In the genomic region with DNA sequence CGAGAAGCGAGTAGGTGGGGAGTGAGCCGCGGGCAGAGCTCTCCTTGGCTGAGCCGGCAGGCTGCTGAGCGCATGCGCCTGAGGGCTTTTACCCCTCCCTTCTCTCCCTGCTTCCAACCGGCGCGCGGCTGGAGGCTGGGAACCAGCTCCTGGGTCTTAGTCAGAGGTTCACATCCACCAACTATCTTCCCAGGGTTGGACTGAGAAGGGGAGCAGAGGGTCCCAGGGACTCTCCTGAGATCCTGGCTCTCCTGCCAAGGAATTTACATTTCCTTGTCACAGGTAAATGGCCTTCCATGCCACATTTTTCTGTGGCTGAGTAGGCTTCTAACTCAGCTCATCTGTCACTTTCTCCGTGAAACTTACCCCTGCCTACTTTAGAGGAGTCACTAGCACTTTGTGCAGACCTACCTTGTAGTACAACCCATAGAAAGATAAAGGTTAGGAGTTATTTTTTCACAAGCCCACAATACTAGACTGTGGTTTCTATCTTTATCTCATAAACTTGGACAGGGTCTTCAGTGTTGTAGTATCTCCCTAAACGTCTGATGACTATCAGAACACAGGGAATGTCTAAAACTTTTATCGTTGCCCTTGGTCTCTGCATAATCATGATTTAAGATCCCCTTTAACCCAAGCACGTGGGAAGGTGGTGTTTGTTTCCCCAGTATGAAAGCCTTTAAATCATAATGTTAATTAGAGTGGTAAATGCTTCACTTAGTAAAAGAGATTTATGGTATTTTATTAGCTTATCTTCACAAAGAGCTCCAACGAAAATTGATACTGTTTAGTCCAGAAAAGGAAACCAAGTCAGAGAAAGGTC, we compare ENCODE assay signal across 8 cellular contexts. TPM values are rescaled to one million over a fixed set of nuclear protein-coding genes. Genes with fewer than 3 reads are reported as not detected.
DNase-seq lines count a peak whose midpoint lies in the region; ATAC-seq and TF ChIP-seq lines count a peak whose summit lies in the region.

No MANE protein-coding gene starts in this region.

- H3K9me2 ChIP-seq in OCI-LY7 (ENCODE audit: insufficient read depth, low read length), result no peaks in the 10 kb centered on the region

- TSS peak; percentile 97 for BruUV-seq in OCI-LY7 (replicated peaks; lab: Mats Ljungman, UMichigan)

- peak overlapping the region; percentile 91 for H3K27ac ChIP-seq in OCI-LY7 (ENCODE audit: low read depth, low read length, poor library complexity, severe bottlenecking)
- H3K27ac ChIP-seq in ectodermal cell (ENCODE audit: insufficient read depth, low read depth, low read length, poor library complexity, severe bottlenecking), result peak overlapping the region; percentile 98

- H3K4me2 ChIP-seq in OCI-LY7 (ENCODE audit: low read length), result peak overlapping the region; percentile 92

- CTCF ChIA-PET in OCI-LY7 (lab: Charles Lee; ENCODE audit: unreplicated experiment), result no interaction called here

- POLR2A ChIA-PET in OCI-LY7 (lab: Charles Lee), result interaction anchor here (0.5 to 3.6 kb wide), 25 partner anchors 8 to 1297 kb away, joined by 3 to 11 read pairs (median 3); no protein-coding TSS in a partner anchor
- POLR2A ChIA-PET in naive thymus-derived CD8-positive, alpha-beta T cell (lab: Charles Lee), result interaction anchor here (0.6 to 1.6 kb wide), 7 partner anchors 9 to 1029 kb away, joined by 3 to 5 read pairs (median 4); partner anchors contain the start of gene PLCL2

- H3K36me3 Mint-ChIP-seq in naive thymus-derived CD8-positive, alpha-beta T cell, result peaks cover 0 to 2% (median 0%) of the 10 kb centered on the region in 3 donors

- H3K4me1 ChIP-seq in OCI-LY7 (ENCODE audit: insufficient read depth, low read length, poor library complexity, severe bottlenecking) (peaks cover 57% of the 10 kb centered on the region), ectodermal cell (ENCODE audit: control insufficient read depth, insufficient read depth, low read length) (peaks cover 12% of the 10 kb centered on the region)

- peak overlapping the region; percentile 82 to 96 (median 91) for H3K4me3 Mint-ChIP-seq in naive thymus-derived CD8-positive, alpha-beta T cell

- ATAC-seq in GM21723 (IDR thresholded peaks at IDR 0.05; ENCODE audit: unreplicated experiment) (peak; percentile 3), GM21381 (IDR thresholded peaks at IDR 0.05; ENCODE audit: unreplicated experiment) (no peak)
- peak; percentile 8 to 26 for ATAC-seq in naive thymus-derived CD8-positive, alpha-beta T cell

- H3K27ac Mint-ChIP-seq in naive thymus-derived CD8-positive, alpha-beta T cell, result peak overlapping the region; percentile 6 to 95 (median 87)

- H3K4me1 Mint-ChIP-seq in naive thymus-derived CD8-positive, alpha-beta T cell, result peaks cover 20 to 53% (median 35%) of the 10 kb centered on the region in 4 donors

- no peaks in the 10 kb centered on the region for H3K9me3 Mint-ChIP-seq in naive thymus-derived CD8-positive, alpha-beta T cell

- H3K36me3 ChIP-seq in OCI-LY7 (ENCODE audit: insufficient read depth, low read length) (peaks cover 8% of the 10 kb centered on the region; the same call in 1 of the 2 replicates), ectodermal cell (ENCODE audit: control insufficient read depth, insufficient read depth, low read length) (no peaks in the 10 kb centered on the region)

- peaks cover 5% of the 10 kb centered on the region; the same call in 1 of the 2 replicates for H4K20me1 ChIP-seq in OCI-LY7 (ENCODE audit: insufficient read depth, low read length)

- 9 to 11% methylated on average over 16 of the region's 16 CpGs for WGBS in ectodermal cell, 2 experiments

- peaks cover 40% of the 10 kb centered on the region for H3K79me2 ChIP-seq in OCI-LY7 (ENCODE audit: insufficient read depth, low read depth, low read length)

- H3K9me3 ChIP-seq in OCI-LY7 (ENCODE audit: low read length) (no peaks in the 10 kb centered on the region), ectodermal cell (ENCODE audit: control insufficient read depth, low read length) (no peaks in the 10 kb centered on the region)

- H3K27me3 ChIP-seq in ectodermal cell (ENCODE audit: control insufficient read depth, insufficient read depth, low read length, poor library complexity, severe bottlenecking), result no peaks in the 10 kb centered on the region

- H3K27me3 Mint-ChIP-seq in naive thymus-derived CD8-positive, alpha-beta T cell, result no peaks in the 10 kb centered on the region

- peak overlapping the region; percentile 87 for H2AFZ ChIP-seq in OCI-LY7 (ENCODE audit: low read length)

- no peak for TF ChIP-seq CTCF in GM12865 (IDR thresholded peaks at IDR 0.05; ENCODE audit: insufficient read depth, low read depth, low read length, missing control alignments)
- TF ChIP-seq CTCF in OCI-LY7 (conservative IDR thresholded peaks at IDR 0.05; ENCODE audit: low read length), result no peak

- intact Hi-C loops in OCI-LY7 (cut with micrococcal nuclease; ENCODE audit: unreplicated experiment), result loop anchor here (5.0 to 10.0 kb wide), 4 partner anchors 479 to 1368 kb away; no protein-coding TSS in a partner anchor

- DNase-seq in GM12865 (ENCODE audit: low read depth) (no peak), OCI-LY7 (ENCODE audit: low spot score) (no peak), NCI-H774 (lab: John Stamatoyannopoulos, UW) (no peak), NCI-H1436 (lab: John Stamatoyannopoulos, UW) (no peak)
- peak in 4 of 10 donors; percentile 78 to 94 (median 88) for DNase-seq in naive thymus-derived CD8-positive, alpha-beta T cell

- peak overlapping the region; percentile 99 for H3K4me3 ChIP-seq in GM12865 (ENCODE audit: low read depth, low read length)
- peak overlapping the region; percentile 81 for H3K4me3 ChIP-seq in OCI-LY7 (ENCODE audit: low read depth, low read length, poor library complexity, severe bottlenecking)
- peak overlapping the region; percentile 71 for H3K4me3 ChIP-seq in ectodermal cell (ENCODE audit: insufficient read depth, low read depth, low read length)

RNA-seq across cellular contexts. Expression of gene TBC1D5, which starts 0.6 kb away (rescaled TPM):
- 82.4 and 85.5 TPM in 2 replicates for total RNA-seq in OCI-LY7 (2014; rRNA removed; shearing (Covaris generic))
- total RNA-seq in OCI-LY7 (2022), result 78.5 and 90.5 TPM in 2 replicates
- 43.6 TPM for polyA plus RNA-seq in ectodermal cell (2013, experiment 1 of 4)
- 49.8 TPM for polyA plus RNA-seq in ectodermal cell (2013, experiment 2 of 4)
- polyA plus RNA-seq in ectodermal cell (2013, experiment 3 of 4), result 35.0 TPM
- 36.7 TPM for polyA plus RNA-seq in ectodermal cell (2013, experiment 4 of 4)
- total RNA-seq in naive thymus-derived CD8-positive, alpha-beta T cell, result 10 to 100 TPM; 31.5 to 34.7 TPM
- polyA plus RNA-seq in naive thymus-derived CD8-positive, alpha-beta T cell, result 10 to 100 TPM; 21.8 to 27.2 (median 23.5) TPM
